In genomic region chr1:109267743-109268300, GRCh38 we compare ENCODE assay signal across 22 cellular contexts.
DNase-seq lines count a peak whose midpoint lies in the region; ATAC-seq and TF ChIP-seq lines count a peak whose summit lies in the region.
"Had no signal": no experiment of that assay in that cellular context is flagged by ENCODE, and none has a peak within 500 bp of the region (broad histone marks: within the 10 kb centered on the region; RNA-seq: fewer than 3 reads in every experiment).

No MANE protein-coding gene starts in this region.

- TF ChIP-seq CTCF in HEK293 (tag by site-specific recombination; IDR thresholded peaks at IDR 0.05) = no peak

- H3K4me3 ChIP-seq in HEK293 (ENCODE audit: low read depth, low read length) = no peak overlapping the region
- H3K4me3 ChIP-seq: body of pancreas, colonic mucosa, uterus had no signal

- H3K27me3 ChIP-seq in layer of hippocampus (ENCODE audit: control insufficient read depth, insufficient read depth, low read length) = no peaks in the 10 kb centered on the region
- H3K27me3 ChIP-seq: body of pancreas, colonic mucosa, uterus had no signal

- peaks cover 0 to 94% of the 10 kb centered on the region in 2 experiments; a peak in 1 of 3 replicates for H3K36me3 ChIP-seq in HEK293 (ENCODE audit: control insufficient read depth in 2 of 2, insufficient read depth in 1 of 2, low read length in 2 of 2)
- H3K36me3 ChIP-seq: colonic mucosa, uterus had no signal

- H3K4me1 ChIP-seq in HEK293 (ENCODE audit: control insufficient read depth, insufficient read depth, low read length) = no peaks in the 10 kb centered on the region
- H3K4me1 ChIP-seq: body of pancreas, colonic mucosa, uterus had no signal

- POLR2A ChIA-PET in HEK293 (lab: Yijun Ruan, JAX) = interaction anchor here (0.8 kb wide), 1 partner anchor 18 kb away, joined by 3 read pairs; no protein-coding TSS in a partner anchor

- CTCF ChIA-PET in HEK293 (lab: Yijun Ruan, JAX) = no interaction called here

- ATAC-seq in HG02870 (IDR thresholded peaks at IDR 0.05; ENCODE audit: unreplicated experiment) = no peak
- ATAC-seq: body of pancreas, WTC11 had no signal

- no peak for DNase-seq in caudate nucleus (lab: John Stamatoyannopoulos, UW)
- no peak for DNase-seq in substantia nigra (lab: John Stamatoyannopoulos, UW)
- no peak for DNase-seq in stimulated activated CD8-positive, alpha-beta memory T cell treated with anti-CD3 and anti-CD28 coated beads, Interleukin-4, amount 100 ng/mL, for 48 hours
- no peak for DNase-seq in NCI-H1092 (lab: John Stamatoyannopoulos, UW)
- DNase-seq: activated CD4-positive, alpha-beta T cell treated with anti-CD3 and anti-CD28 coated beads, Interleukin-2, amount 50 U/mL, for 48 hours; activated CD8-positive, alpha-beta memory T cell treated with anti-CD3 and anti-CD28 coated beads, Interleukin-2, amount 50 U/mL, for 48 hours; activated effector memory CD4-positive, alpha-beta T cell treated with Interleukin-2 at 50 U/mL for 16 hours; body of pancreas; CD4-positive, CD25-positive, alpha-beta regulatory T cell; colonic mucosa; NCI-H1105 treated with DMSO at 0.1 percent for 48 hours; NCI-H2081; NCI-H345; NCI-H82; SHP77; small intestine; stimulated activated CD4-positive, alpha-beta T cell treated with anti-CD3 and anti-CD28 coated beads, Interleukin-2, amount 100 ng/mL, for 24 hours; uterus had no signal

- H3K27ac ChIP-seq in HEK293 (ENCODE audit: extremely low read depth, low read depth, low read length) (no peak overlapping the region), caudate nucleus (ENCODE audit: low read depth, low read length) (peak overlapping the region; percentile 85), layer of hippocampus (ENCODE audit: low read depth, low read length) (peak overlapping the region; percentile 88), substantia nigra (ENCODE audit: low read depth, low read length, poor library complexity, severe bottlenecking) (peak overlapping the region; percentile 93)
- H3K27ac ChIP-seq: body of pancreas, colonic mucosa, uterus had no signal

- H3K9me3 ChIP-seq in HEK293 (ENCODE audit: control insufficient read depth, insufficient read depth, low read depth, low read length) = no peaks in the 10 kb centered on the region
- H3K9me3 ChIP-seq: body of pancreas, colonic mucosa, uterus had no signal

TF ChIP-seq in HEK293, 187 proteins besides CTCF, POLR2A, EP300 and RAD21:
- TF ChIP-seq ZNF211 (tag by site-specific recombination; IDR thresholded peaks at IDR 0.05; ENCODE audit: low read depth) (no peak), SP7 (tag by site-specific recombination; IDR thresholded peaks at IDR 0.05) (no peak)
- TF ChIP-seq, protein P1, sequence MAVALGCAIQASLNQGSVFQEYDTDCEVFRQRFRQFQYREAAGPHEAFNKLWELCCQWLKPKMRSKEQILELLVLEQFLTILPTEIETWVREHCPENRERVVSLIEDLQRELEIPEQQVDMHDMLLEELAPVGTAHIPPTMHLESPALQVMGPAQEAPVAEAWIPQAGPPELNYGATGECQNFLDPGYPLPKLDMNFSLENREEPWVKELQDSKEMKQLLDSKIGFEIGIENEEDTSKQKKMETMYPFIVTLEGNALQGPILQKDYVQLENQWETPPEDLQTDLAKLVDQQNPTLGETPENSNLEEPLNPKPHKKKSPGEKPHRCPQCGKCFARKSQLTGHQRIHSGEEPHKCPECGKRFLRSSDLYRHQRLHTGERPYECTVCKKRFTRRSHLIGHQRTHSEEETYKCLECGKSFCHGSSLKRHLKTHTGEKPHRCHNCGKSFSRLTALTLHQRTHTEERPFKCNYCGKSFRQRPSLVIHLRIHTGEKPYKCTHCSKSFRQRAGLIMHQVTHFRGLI (tag by site-specific recombination; IDR thresholded peaks at IDR 0.05) = peak; percentile 86
